ENCODE assay signal across 27 cellular contexts in genomic region chr2:210113636-210114235, GRCh38.
"Had no signal": no experiment of that assay in that cellular context is flagged by ENCODE, and none has a peak within 500 bp of the region (broad histone marks: within the 10 kb centered on the region; RNA-seq: fewer than 3 reads in every experiment).

No MANE protein-coding gene starts in this region.

- DNase-seq: activated CD4-positive, alpha-beta T cell treated with anti-CD3 and anti-CD28 coated beads, Interleukin-2, amount 10 ng/mL, durations not matched to agents 24 days and 14 days; activated CD4-positive, alpha-beta T cell treated with anti-CD3 and anti-CD28 coated beads, Interleukin-2, amount 50 U/mL, for 4 hours; activated CD8-positive, alpha-beta T cell treated with anti-CD3 and anti-CD28 coated beads for 36 hours; activated effector memory CD4-positive, alpha-beta T cell treated with anti-CD3 and anti-CD28 coated beads, Interleukin-2, amount 50 U/mL, for 16 hours; activated naive CD4-positive, alpha-beta T cell; activated naive CD4-positive, alpha-beta T cell treated with anti-CD3 and anti-CD28 coated beads, Interleukin-2, amount 50 U/mL, for 16 hours; activated naive CD8-positive, alpha-beta T cell treated with anti-CD3 and anti-CD28 coated beads for 36 hours; activated T-cell treated with anti-CD3 and anti-CD28 coated beads, Interleukin-2, amount 50 U/mL, for 1 hour; activated T-cell treated with anti-CD3 and anti-CD28 coated beads, Interleukin-2, amount 50 U/mL, for 72 hours; amniotic stem cell; aorta; NCI-H1092 treated with DMSO at 0.1 percent for 48 hours; NCI-H1417; NCI-H146; NCI-H187; NCI-H2081; NCI-H510A; NCI-H526; NCI-H748 treated with DMSO at 0.1 percent for 48 hours; NK-92 treated with Interleukin-12 subunit alpha and Interleukin-12 subunit beta, amount 100 ng/mL, for 24 hours; PC-3; Peyer's patch; RPMI8226; SHP77 treated with DMSO at 0.1 percent for 48 hours; SK-N-SH had no signal

- FAIRE-seq: TTC549 had no signal

- ATAC-seq: activated CD8-positive, alpha-beta T cell treated with anti-CD3 and anti-CD28 coated beads for 36 hours; activated T-cell treated with anti-CD3 and anti-CD28 coated beads, Interleukin-2, amount 50 U/mL, for 72 hours; activated T-helper 17 cell treated with anti-CD3 and anti-CD28 coated beads, Interleukin-2, amount 50 U/mL, for 72 hours; PC-3 had no signal
